ENCODE assay signal across 16 cellular contexts in genomic region chr12:1362143-1362542, GRCh38.
DNase-seq lines count a peak whose midpoint lies in the region; ATAC-seq and TF ChIP-seq lines count a peak whose summit lies in the region.
"Had no signal": no experiment of that assay in that cellular context is flagged by ENCODE, and none has a peak within 500 bp of the region (broad histone marks: within the 10 kb centered on the region; RNA-seq: fewer than 3 reads in every experiment).

No MANE protein-coding gene starts in this region.

- no peak overlapping the region for H3K27ac ChIP-seq in HEK293 (ENCODE audit: extremely low read depth, low read depth, low read length)
- H3K27ac ChIP-seq in heart left ventricle, result peak overlapping the region in 5 of 12 donors; percentile 0 to 29 (median 8)
- H3K27ac ChIP-seq in right cardiac atrium (ENCODE audit: low read length), result no peak overlapping the region
- H3K27ac ChIP-seq: A549 had no signal

- H3K4me3 ChIP-seq in HEK293 (ENCODE audit: low read depth, low read length), result no peak overlapping the region
- no peak overlapping the region for H3K4me3 ChIP-seq in heart left ventricle
- no peak overlapping the region for H3K4me3 ChIP-seq in right cardiac atrium (ENCODE audit: low read length)
- no peak overlapping the region for H3K4me3 ChIP-seq in HAP-1
- H3K4me3 ChIP-seq: A549 had no signal

- H3K4me1 ChIP-seq in HEK293 (ENCODE audit: control insufficient read depth, insufficient read depth, low read length), result no peaks in the 10 kb centered on the region
- peaks cover 0 to 35% (median 2%) of the 10 kb centered on the region in 12 donors for H3K4me1 ChIP-seq in heart left ventricle
- peaks cover 5% of the 10 kb centered on the region for H3K4me1 ChIP-seq in right cardiac atrium (ENCODE audit: control insufficient read depth, insufficient read depth, low read length)
- peaks cover 2% of the 10 kb centered on the region; the same call in 1 of the 2 replicates for H3K4me1 ChIP-seq in HAP-1

- peaks cover 19% of the 10 kb centered on the region for H3K36me3 Mint-ChIP-seq in HFFc6 (ENCODE audit: low read depth)

- no peak overlapping the region for H3K4me3 Mint-ChIP-seq in HFFc6
- H3K4me3 Mint-ChIP-seq: CD14-positive monocyte; CD8-positive, alpha-beta T cell; H9 had no signal

- H3K36me3 ChIP-seq in HEK293 (ENCODE audit: control insufficient read depth in 2 of 2, insufficient read depth in 1 of 2, low read length in 2 of 2) (no peaks in the 10 kb centered on the region), heart left ventricle (no peaks in the 10 kb centered on the region), HAP-1 (replicated peaks) (no peaks in the 10 kb centered on the region)

- H3K27me3 ChIP-seq in heart left ventricle (no peaks in the 10 kb centered on the region), right cardiac atrium (ENCODE audit: control insufficient read depth, insufficient read depth) (no peaks in the 10 kb centered on the region), HAP-1 (ENCODE audit: low read depth) (no peaks in the 10 kb centered on the region)

- no peaks in the 10 kb centered on the region for H3K9me3 ChIP-seq in HEK293 (ENCODE audit: control insufficient read depth, insufficient read depth, low read depth, low read length)
- no peaks in the 10 kb centered on the region for H3K9me3 ChIP-seq in heart left ventricle
- H3K9me3 ChIP-seq in right cardiac atrium (ENCODE audit: control insufficient read depth, low read length), result no peaks in the 10 kb centered on the region
- H3K9me3 ChIP-seq in HAP-1, result no peaks in the 10 kb centered on the region
- H3K9me3 ChIP-seq: A549 had no signal

- TF ChIP-seq POLR2A in heart left ventricle (IDR thresholded peaks at IDR 0.05), result no peak

- intact Hi-C loops in heart left ventricle (cut with DNase I) (no loop called here), right cardiac atrium (cut with DNase I) (no loop called here)

- DNase-seq in HFFc6 (no peak), heart left ventricle (no peak), right cardiac atrium (no peak), HK-2 (ENCODE audit: unreplicated experiment) (no peak), HAP-1 (ENCODE audit: low spot score in 2 of 2) (no peak)
- DNase-seq in activated CD4-positive, alpha-beta T cell treated with anti-CD3 and anti-CD28 coated beads, Interleukin-2, amount 50 U/mL, for 48 hours, result no peak
- DNase-seq: CD8-positive, alpha-beta T cell; COR-L47; DMS153; DND-41; GDM1; GOT3; H9 had no signal

- POLR2A ChIA-PET in HEK293 (lab: Yijun Ruan, JAX), result no interaction called here

- H3K27me3 Mint-ChIP-seq in HFFc6 (ENCODE audit: insufficient read depth), result no peaks in the 10 kb centered on the region

- peak overlapping the region; percentile 3; the same call in 1 of the 2 replicates for H3K27ac Mint-ChIP-seq in HFFc6
- H3K27ac Mint-ChIP-seq: CD8-positive, alpha-beta T cell; H9 had no signal

- peak; percentile 36 to 75 (median 54) for ATAC-seq in heart left ventricle
- peak; percentile 43 for ATAC-seq in right cardiac atrium
- ATAC-seq: A549; CD8-positive, alpha-beta T cell had no signal

- H3K9me3 Mint-ChIP-seq in HFFc6, result no peaks in the 10 kb centered on the region
- H3K9me3 Mint-ChIP-seq: CD14-positive monocyte; CD8-positive, alpha-beta T cell; H9 had no signal

- H3K4me1 Mint-ChIP-seq in HFFc6 (ENCODE audit: low read depth), result peaks cover 67% of the 10 kb centered on the region
- H3K4me1 Mint-ChIP-seq: CD14-positive monocyte had no signal

- CTCF ChIA-PET in HEK293 (lab: Yijun Ruan, JAX), result interaction anchor here (0.7 kb wide), 1 partner anchor 1031 kb away, joined by 3 read pairs; no protein-coding TSS in a partner anchor

- no peak for TF ChIP-seq CTCF in HEK293 (tag by site-specific recombination; IDR thresholded peaks at IDR 0.05)
- TF ChIP-seq CTCF in HFFc6 (IDR thresholded peaks at IDR 0.05), result no peak
- TF ChIP-seq CTCF in heart left ventricle (IDR thresholded peaks at IDR 0.05), result no peak

- 52 to 64% (median 54%) methylated on average over 6 of the region's 6 CpGs for WGBS in heart left ventricle, 4 donors
- WGBS in right cardiac atrium, result 62% methylated on average over 6 of the region's 6 CpGs

- in situ Hi-C loops in HAP-1 (cut with MboI; ENCODE audit: low sequenced_read_pairs), result no loop called here

TF ChIP-seq in HEK293, 187 proteins besides CTCF, POLR2A, EP300 and RAD21:
- TF ChIP-seq ZNF248 (tag by site-specific recombination; IDR thresholded peaks at IDR 0.05) (no peak), ZNF596 (tag by site-specific recombination; IDR thresholded peaks at IDR 0.05) (peak; percentile 86)
TF ChIP-seq in HEK293: peak in this region for 1.
